In genomic region chr6:151451950-151452749, GRCh38 we compare ENCODE assay signal across 1 cellular context.
TF ChIP-seq lines count a peak whose summit lies in the region.

RMND1 (minus strand) TSS chr6:151452126; CDS start chr6:151445811, 6,315 bp downstream.

TF ChIP-seq in HepG2, 621 proteins besides CTCF, POLR2A, EP300 and RAD21 (continued from another document and continues in another):
- peak; percentile 87 for TF ChIP-seq CERS6 (CRISPR knock-in tag; IDR thresholded peaks at IDR 0.05)
- TF ChIP-seq FOXO4 (CRISPR knock-in tag; conservative IDR thresholded peaks at IDR 0.05), result no peak
- TF ChIP-seq CREM (IDR thresholded peaks at IDR 0.05), result peak; percentile 93
- TF ChIP-seq CREM (CRISPR knock-in tag; IDR thresholded peaks at IDR 0.05), result no peak
- peak; percentile 81; the same call in 1 of the 2 replicates for TF ChIP-seq ZNF230 (CRISPR knock-in tag; IDR thresholded peaks at IDR 0.05)
- TF ChIP-seq NFYC (CRISPR knock-in tag; IDR thresholded peaks at IDR 0.05), result peak; percentile 68
- peak; percentile 93 for TF ChIP-seq HNRNPLL (IDR thresholded peaks at IDR 0.05; ENCODE audit: low read depth, low read length, poor library complexity, severe bottlenecking)
- peak; percentile 92 for TF ChIP-seq GATAD2A (CRISPR knock-in tag; IDR thresholded peaks at IDR 0.05)
- TF ChIP-seq ZNF761 (CRISPR knock-in tag; conservative IDR thresholded peaks at IDR 0.05), result peak; percentile 72; the same call in 1 of the 2 replicates
- TF ChIP-seq ZNF256 (CRISPR knock-in tag; conservative IDR thresholded peaks at IDR 0.05), result peak; percentile 96
- peak; percentile 55 for TF ChIP-seq ONECUT2 (CRISPR knock-in tag; IDR thresholded peaks at IDR 0.05)
- TF ChIP-seq RBAK (CRISPR knock-in tag; IDR thresholded peaks at IDR 0.05), result peak; percentile 56; the same call in 1 of the 2 replicates
- peak; percentile 85; the same call in 1 of the 2 replicates for TF ChIP-seq ZFP82 (CRISPR knock-in tag; IDR thresholded peaks at IDR 0.05; ENCODE audit: borderline replicate concordance)
- no peak for TF ChIP-seq NFE2L2 (IDR thresholded peaks at IDR 0.05; ENCODE audit: low read length)
- peak; percentile 48 for TF ChIP-seq ZNF879 (CRISPR knock-in tag; IDR thresholded peaks at IDR 0.05)
- peak; percentile 96 for TF ChIP-seq KLF15 (CRISPR knock-in tag; IDR thresholded peaks at IDR 0.05; ENCODE audit: borderline replicate concordance)
- TF ChIP-seq ZNF431 (CRISPR knock-in tag; IDR thresholded peaks at IDR 0.05; ENCODE audit: borderline replicate concordance, low read depth), result peak; percentile 90
- no peak for TF ChIP-seq DNMT1 (CRISPR knock-in tag; IDR thresholded peaks at IDR 0.05)
- peak; percentile 86; the same call in 1 of the 2 replicates for TF ChIP-seq ZNF572 (CRISPR knock-in tag; IDR thresholded peaks at IDR 0.05)
- TF ChIP-seq ZNF382 (CRISPR knock-in tag; IDR thresholded peaks at IDR 0.05; ENCODE audit: borderline replicate concordance), result no peak
- peak; percentile 94; the same call in 1 of the 2 replicates for TF ChIP-seq NKX3-1 (CRISPR knock-in tag; IDR thresholded peaks at IDR 0.05)
- 0 out of 2 replicates have a peak, but pooled peaks have one; percentile 35 for TF ChIP-seq SMAD9 (CRISPR knock-in tag; IDR thresholded peaks at IDR 0.05)
- peak; percentile 74; the same call in 1 of the 2 replicates for TF ChIP-seq NFIC (IDR thresholded peaks at IDR 0.05; ENCODE audit: low read length)
- TF ChIP-seq DNMT3B (CRISPR knock-in tag; conservative IDR thresholded peaks at IDR 0.05), result peak; percentile 96
- TF ChIP-seq WIZ (CRISPR knock-in tag; IDR thresholded peaks at IDR 0.05), result no peak; the same call in 1 of the 2 replicates
- TF ChIP-seq LBX2 (CRISPR knock-in tag; IDR thresholded peaks at IDR 0.05; ENCODE audit: borderline replicate concordance), result no peak
- TF ChIP-seq SUZ12 (IDR thresholded peaks at IDR 0.05; ENCODE audit: low read depth, low read length), result no peak
- TF ChIP-seq TFDP1 (CRISPR knock-in tag; IDR thresholded peaks at IDR 0.05; ENCODE audit: borderline replicate concordance), result peak; percentile 99
- TF ChIP-seq ZNF496 (CRISPR knock-in tag; IDR thresholded peaks at IDR 0.05; ENCODE audit: insufficient replicate concordance), result no peak
- TF ChIP-seq TAF15 (IDR thresholded peaks at IDR 0.05; ENCODE audit: low read depth, low read length, poor library complexity, severe bottlenecking), result peak; percentile 91
- peak; percentile 94 for TF ChIP-seq CSRNP1 (CRISPR knock-in tag; IDR thresholded peaks at IDR 0.05)
- TF ChIP-seq SNAPC4 (CRISPR knock-in tag; IDR thresholded peaks at IDR 0.05), result peak; percentile 95
- peak; percentile 99 for TF ChIP-seq PHF20 (CRISPR knock-in tag; IDR thresholded peaks at IDR 0.05)
- TF ChIP-seq ZBTB42 (CRISPR knock-in tag; IDR thresholded peaks at IDR 0.05), result no peak
- peak; percentile 67; the same call in 1 of the 2 replicates for TF ChIP-seq SAFB2 (CRISPR knock-in tag; IDR thresholded peaks at IDR 0.05; ENCODE audit: borderline replicate concordance, low read depth)
- peak; percentile 99 for TF ChIP-seq ARID3A (IDR thresholded peaks at IDR 0.05; ENCODE audit: low read depth, low read length)
- TF ChIP-seq SATB2 (CRISPR knock-in tag; IDR thresholded peaks at IDR 0.05), result peak; percentile 97
- peak; percentile 98 for TF ChIP-seq ARID2 (CRISPR knock-in tag; IDR thresholded peaks at IDR 0.05; ENCODE audit: borderline replicate concordance)
- TF ChIP-seq MAX (IDR thresholded peaks at IDR 0.05), result peak; percentile 99
- peak; percentile 81 for TF ChIP-seq ATF1 (CRISPR knock-in tag; IDR thresholded peaks at IDR 0.05)
- TF ChIP-seq ZNF512 (CRISPR knock-in tag; IDR thresholded peaks at IDR 0.05), result 0 out of 2 replicates have a peak, but pooled peaks have one; percentile 38
- no peak for TF ChIP-seq ZNF75D (CRISPR knock-in tag; IDR thresholded peaks at IDR 0.05; ENCODE audit: borderline replicate concordance)
- peak; percentile 66; the same call in 1 of the 2 replicates for TF ChIP-seq ZNF460 (CRISPR knock-in tag; IDR thresholded peaks at IDR 0.05; ENCODE audit: borderline replicate concordance)
- peak; percentile 100 for TF ChIP-seq ZGPAT (CRISPR knock-in tag; IDR thresholded peaks at IDR 0.05)
- TF ChIP-seq MED13 (CRISPR knock-in tag; IDR thresholded peaks at IDR 0.05), result peak; percentile 95
- TF ChIP-seq ZNF468 (CRISPR knock-in tag; IDR thresholded peaks at IDR 0.05), result peak; percentile 24; the same call in 1 of the 2 replicates
- peak; percentile 44; the same call in 1 of the 2 replicates for TF ChIP-seq ZBTB34 (CRISPR knock-in tag; IDR thresholded peaks at IDR 0.05)
- TF ChIP-seq ZNF484 (CRISPR knock-in tag; IDR thresholded peaks at IDR 0.05; ENCODE audit: borderline replicate concordance, low read depth), result no peak
- TF ChIP-seq ARHGAP35 (CRISPR knock-in tag; IDR thresholded peaks at IDR 0.05; ENCODE audit: borderline replicate concordance), result peak; percentile 73; the same call in 1 of the 2 replicates
- TF ChIP-seq ZNF143 (CRISPR knock-in tag; IDR thresholded peaks at IDR 0.05), result peak; percentile 80
